In the genomic region with DNA sequence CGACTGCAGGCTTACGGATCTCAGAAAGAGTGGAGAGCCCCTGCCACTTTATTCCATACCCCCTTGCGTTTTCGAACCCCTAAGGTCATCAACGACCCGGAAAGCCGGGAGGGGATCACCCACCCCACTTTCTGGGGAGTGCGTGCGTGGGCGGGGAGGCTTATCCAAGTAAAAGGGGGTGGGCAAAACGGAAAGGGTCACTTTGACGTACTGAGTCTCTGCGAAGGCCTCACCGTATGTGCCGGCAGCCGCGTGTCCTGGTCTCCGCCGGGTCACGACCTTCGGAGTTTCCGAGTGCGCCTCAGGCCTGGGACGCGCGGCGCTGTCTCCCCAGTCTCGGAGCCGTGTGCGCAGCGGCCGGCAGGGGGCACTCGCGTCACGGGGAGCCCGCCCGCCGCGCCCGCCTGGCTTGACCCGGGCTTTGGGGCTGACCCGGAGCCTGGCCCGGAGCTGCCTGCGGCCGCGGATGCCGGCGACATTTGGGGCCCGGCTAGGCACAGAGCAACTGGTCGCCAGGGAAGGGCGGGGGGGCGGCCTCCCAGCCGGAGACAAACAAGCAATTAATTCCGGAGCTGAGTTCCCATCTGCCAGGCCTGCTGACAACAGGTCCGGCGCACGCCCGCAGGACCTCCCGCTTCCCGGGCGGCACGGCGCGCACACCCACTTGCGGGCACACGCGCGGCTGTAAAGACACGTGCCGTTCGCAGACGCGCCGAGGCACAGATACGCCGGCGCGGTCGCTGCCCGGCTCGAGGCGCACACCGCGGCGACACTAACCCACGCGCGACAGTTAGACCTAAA, we compare ENCODE assay signal across 8 cellular contexts. TPM values are rescaled to one million over a fixed set of nuclear protein-coding genes. Genes with fewer than 3 reads are reported as not detected.
A peak's percentile ranks its signal among the peaks of the same experiment; 100 is the strongest.
DNase-seq lines count a peak whose midpoint lies in the region; ATAC-seq lines count a peak whose summit lies in the region.
"Had no signal": no experiment of that assay in that cellular context is flagged by ENCODE, and none has a peak within 500 bp of the region (broad histone marks: within the 10 kb centered on the region; RNA-seq: fewer than 3 reads in every experiment).

No MANE protein-coding gene starts in this region.

- H3K9ac ChIP-seq in mesendoderm (ENCODE audit: low read length) = peak overlapping the region; percentile 68

- no peaks in the 10 kb centered on the region for H3K36me3 Mint-ChIP-seq in activated CD8-positive, alpha-beta T cell treated with anti-CD3 and anti-CD28 coated beads, Interleukin-2, amount 10 ng/mL, durations not matched to agents 7 days and 5 days (ENCODE audit: low read depth)

- H2BK15ac ChIP-seq in mesendoderm (replicated peaks; ENCODE audit: low read depth) = no peak overlapping the region

- H2AK5ac ChIP-seq in mesendoderm (ENCODE audit: low read length) = no peak overlapping the region

- peaks cover 7% of the 10 kb centered on the region for H3K79me1 ChIP-seq in mesendoderm (ENCODE audit: low read length)

- no peaks in the 10 kb centered on the region for H3K9me3 ChIP-seq in effector memory CD4-positive, alpha-beta T cell (ENCODE audit: control insufficient read depth, low read length)
- H3K9me3 ChIP-seq: neutrophil had no signal

- peaks cover 10% of the 10 kb centered on the region for H3K4me1 Mint-ChIP-seq in activated CD8-positive, alpha-beta T cell treated with anti-CD3 and anti-CD28 coated beads, Interleukin-2, amount 10 ng/mL, durations not matched to agents 7 days and 5 days (ENCODE audit: low read depth)

- H3K18ac ChIP-seq in mesendoderm (ENCODE audit: low read length) = peak overlapping the region; percentile 4

- peak overlapping the region; percentile 75 for H3K56ac ChIP-seq in mesendoderm (ENCODE audit: low read length)

- peaks cover 20% of the 10 kb centered on the region for H3K27me3 Mint-ChIP-seq in activated CD8-positive, alpha-beta T cell treated with anti-CD3 and anti-CD28 coated beads, Interleukin-2, amount 10 ng/mL, durations not matched to agents 7 days and 5 days (ENCODE audit: low read depth)

- no peak overlapping the region for H4K5ac ChIP-seq in mesendoderm (ENCODE audit: low read length)

- no peak overlapping the region for H2BK5ac ChIP-seq in mesendoderm (ENCODE audit: low read length)

- no peak overlapping the region for H4K8ac ChIP-seq in mesendoderm (ENCODE audit: low read depth, low read length)

- H3K4ac ChIP-seq in mesendoderm (ENCODE audit: low read depth, low read length) = no peak overlapping the region

- H3K4me1 ChIP-seq in effector memory CD4-positive, alpha-beta T cell (ENCODE audit: control insufficient read depth, insufficient read depth, low read length, poor library complexity, severe bottlenecking) = peaks cover 26% of the 10 kb centered on the region
- peaks cover 3% of the 10 kb centered on the region for H3K4me1 ChIP-seq in mesendoderm (ENCODE audit: control insufficient read depth, low read depth, low read length)

- H3K36me3 ChIP-seq in effector memory CD4-positive, alpha-beta T cell (ENCODE audit: control insufficient read depth, insufficient read depth, low read length) = no peaks in the 10 kb centered on the region
- H3K36me3 ChIP-seq in mesendoderm (ENCODE audit: control insufficient read depth, insufficient read depth, low read length) = no peaks in the 10 kb centered on the region
- H3K36me3 ChIP-seq: neutrophil had no signal

- H3K9me3 Mint-ChIP-seq in activated CD8-positive, alpha-beta T cell treated with anti-CD3 and anti-CD28 coated beads, Interleukin-2, amount 10 ng/mL, durations not matched to agents 7 days and 5 days (ENCODE audit: insufficient read depth) = no peaks in the 10 kb centered on the region

- CTCF ChIA-PET in activated CD8-positive, alpha-beta T cell treated with anti-CD3 and anti-CD28 coated beads, Interleukin-2, amount 10 ng/mL, durations not matched to agents 7 days and 5 days (lab: Charles Lee) = interaction anchor here (0.7 to 1.1 kb wide), 3 partner anchors 22 to 427 kb away, joined by 3 to 8 read pairs (median 4); no protein-coding TSS in a partner anchor

- ATAC-seq in GM18909 (IDR thresholded peaks at IDR 0.05; ENCODE audit: poor library complexity, unreplicated experiment) = peak; percentile 61
- peak; percentile 78 for ATAC-seq in activated CD8-positive, alpha-beta T cell treated with anti-CD3 and anti-CD28 coated beads, Interleukin-2, amount 10 ng/mL, durations not matched to agents 7 days and 5 days
- ATAC-seq in HG03378 (IDR thresholded peaks at IDR 0.05; ENCODE audit: unreplicated experiment) = no peak

- H3K4me3 ChIP-seq in effector memory CD4-positive, alpha-beta T cell (ENCODE audit: insufficient read depth, low read depth, low read length, poor library complexity, severe bottlenecking) = peak overlapping the region; percentile 62
- H3K4me3 ChIP-seq in mesendoderm (ENCODE audit: low read length) = no peak overlapping the region

- DNase-seq in NCI-H446 (lab: John Stamatoyannopoulos, UW) (peak; percentile 79 to 92), mesendoderm (peak; percentile 92)
- peak; percentile 62 for DNase-seq in activated CD8-positive, alpha-beta T cell treated with anti-CD3 and anti-CD28 coated beads, Interleukin-2, amount 10 ng/mL, durations not matched to agents 7 days and 5 days
- peak in 2 of 3 donors; percentile 19 to 27 for DNase-seq in effector memory CD4-positive, alpha-beta T cell
- DNase-seq in stimulated activated CD8-positive, alpha-beta memory T cell treated with anti-CD3 and anti-CD28 coated beads, Interleukin-2, amount 100 ng/mL, for 48 hours (ENCODE audit: low read depth in 2 of 2) = peak; percentile 65 to 68

- H3K4me3 Mint-ChIP-seq in activated CD8-positive, alpha-beta T cell treated with anti-CD3 and anti-CD28 coated beads, Interleukin-2, amount 10 ng/mL, durations not matched to agents 7 days and 5 days = no peak overlapping the region

- peaks cover 28% of the 10 kb centered on the region for H3K27me3 ChIP-seq in effector memory CD4-positive, alpha-beta T cell (replicated peaks; ENCODE audit: control insufficient read depth, insufficient read depth, low read length, poor library complexity, severe bottlenecking)
- peaks cover 17% of the 10 kb centered on the region for H3K27me3 ChIP-seq in mesendoderm (ENCODE audit: insufficient read depth, low read length, poor library complexity)

- H3K27ac Mint-ChIP-seq in activated CD8-positive, alpha-beta T cell treated with anti-CD3 and anti-CD28 coated beads, Interleukin-2, amount 10 ng/mL, durations not matched to agents 7 days and 5 days = no peak overlapping the region

- POLR2A ChIA-PET in activated CD8-positive, alpha-beta T cell treated with anti-CD3 and anti-CD28 coated beads, Interleukin-2, amount 10 ng/mL, durations not matched to agents 7 days and 5 days (lab: Charles Lee) = no interaction called here

- H3K4me2 ChIP-seq in mesendoderm (ENCODE audit: low read length) = peak overlapping the region; percentile 90

- H3K23ac ChIP-seq in mesendoderm (ENCODE audit: low read length) = no peak overlapping the region

- no peak overlapping the region for H3K27ac ChIP-seq in effector memory CD4-positive, alpha-beta T cell (ENCODE audit: insufficient read depth, low read length, poor library complexity, severe bottlenecking)
- no peak overlapping the region for H3K27ac ChIP-seq in mesendoderm (ENCODE audit: low read depth, low read length)
- H3K27ac ChIP-seq: neutrophil had no signal

- H2BK120ac ChIP-seq in mesendoderm (ENCODE audit: low read depth, low read length) = no peak overlapping the region

- peaks cover 17% of the 10 kb centered on the region for H3K79me2 ChIP-seq in mesendoderm (ENCODE audit: control insufficient read depth, insufficient read depth, low read length)

- no CpG with 5 or more reads among the region's 88 CpGs for WGBS in mesendoderm (ENCODE audit: extremely low coverage, insufficient coverage, low lambda C conversion rate)

RNA-seq across cellular contexts. Expression of gene KIF26A, which starts 0.9 kb away (rescaled TPM):
- total RNA-seq in activated CD8-positive, alpha-beta T cell treated with anti-CD3 and anti-CD28 coated beads, Interleukin-2, amount 10 ng/mL, durations not matched to agents 7 days and 5 days = under 1 TPM; 0.26 TPM
- polyA plus RNA-seq in mesendoderm (2013, experiment 1 of 2) = 6.3 TPM
- 6.3 TPM for polyA plus RNA-seq in mesendoderm (2013, experiment 2 of 2)

RNA-seq across cellular contexts. Expression of gene ASPG, which starts 52.0 kb away (rescaled TPM):
- total RNA-seq in activated CD8-positive, alpha-beta T cell treated with anti-CD3 and anti-CD28 coated beads, Interleukin-2, amount 10 ng/mL, durations not matched to agents 7 days and 5 days = not detected
- 0.01 TPM for polyA plus RNA-seq in mesendoderm (2013, experiment 1 of 2)
- polyA plus RNA-seq in mesendoderm (2013, experiment 2 of 2) = 0.08 TPM

Comparison
In these comparisons a context has a peak if more than half of its experiments do, and no peak if none do; other contexts are left out.
1. DNase-seq: peak in every context shown above with its lines; median percentile 92 in mesendoderm; 86 in NCI-H446; 66 in stimulated activated CD8-positive, alpha-beta memory T cell treated with anti-CD3 and anti-CD28 coated beads, Interleukin-2, amount 100 ng/mL, for 48 hours; 62 in activated CD8-positive, alpha-beta T cell treated with anti-CD3 and anti-CD28 coated beads, Interleukin-2, amount 10 ng/mL, durations not matched to agents 7 days and 5 days; 23 in effector memory CD4-positive, alpha-beta T cell.